ENCODE assay signal across 17 cellular contexts in the genomic region with DNA sequence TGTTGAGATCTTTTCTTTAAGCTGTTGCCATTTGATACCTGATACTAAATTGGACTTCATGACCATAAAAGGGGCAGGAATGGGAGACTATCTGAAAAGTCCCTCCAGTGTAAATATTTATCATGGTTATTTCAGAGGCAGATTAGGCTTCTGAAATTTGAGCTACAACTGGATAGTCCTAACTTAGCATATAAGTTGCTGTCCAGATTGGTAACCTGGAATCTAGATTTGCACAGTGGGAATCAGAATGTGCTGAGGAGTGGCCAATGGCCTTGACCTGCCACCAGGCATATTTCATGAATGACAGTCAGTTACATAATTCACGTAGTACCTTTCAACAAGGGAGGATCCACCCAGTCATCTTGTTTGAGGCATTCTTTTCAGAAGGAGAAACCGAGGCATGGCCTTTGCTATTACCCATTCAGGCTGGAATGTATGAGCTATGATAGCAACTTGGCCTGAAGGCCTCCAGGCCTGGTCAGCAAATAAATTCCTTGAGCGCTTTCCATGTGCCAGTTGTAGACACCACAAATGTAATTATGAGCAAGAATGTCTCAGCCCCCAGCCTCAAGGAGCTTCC.
DNase-seq lines count a peak whose midpoint lies in the region; ATAC-seq, FAIRE-seq and TF ChIP-seq lines count a peak whose summit lies in the region.
"Had no signal": no experiment of that assay in that cellular context is flagged by ENCODE, and none has a peak within 500 bp of the region (broad histone marks: within the 10 kb centered on the region; RNA-seq: fewer than 3 reads in every experiment).

No MANE protein-coding gene starts in this region.

- FAIRE-seq in GM12878 (lab: Jason Lieb, UNC), result no peak
- FAIRE-seq: kidney had no signal

- H3K9me3 Mint-ChIP-seq in nephron, result no peaks in the 10 kb centered on the region
- no peaks in the 10 kb centered on the region for H3K9me3 Mint-ChIP-seq in type B pancreatic cell
- no peaks in the 10 kb centered on the region for H3K9me3 Mint-ChIP-seq in GM23338
- H3K9me3 Mint-ChIP-seq in T-helper 2 cell treated with Interferon-gamma antibody and Interleukin-4, amounts not matched to agents 5 μg/mL and 100 μg/mL, for 36 hours, result no peaks in the 10 kb centered on the region
- H3K9me3 Mint-ChIP-seq: IgD-negative memory B cell; stimulated activated effector memory CD8-positive, alpha-beta T cell treated with anti-CD3 and anti-CD28 coated beads, Interleukin-12 subunit alpha, Interleukin-12 subunit beta, amount 100 ng/mL, for 72 hours had no signal

- no peak overlapping the region for H3K9ac ChIP-seq in mammary epithelial cell (ENCODE audit: insufficient read depth, low read length)
- H3K9ac ChIP-seq in GM12878 (ENCODE audit: control insufficient read depth, insufficient read depth, low read length), result no peak overlapping the region

- H2AFZ ChIP-seq in mammary epithelial cell (ENCODE audit: low read depth, low read length) (no peak overlapping the region), GM12878 (ENCODE audit: control insufficient read depth, low read depth, low read length) (no peak overlapping the region), GM23338 (no peak overlapping the region)

- POLR2A ChIA-PET in GM12878 (lab: Charles Lee), result interaction anchor here (1.5 kb wide), 1 partner anchor 18 kb away, joined by 4 read pairs; no protein-coding TSS in a partner anchor

- no peak overlapping the region for H3K27ac ChIP-seq in mammary epithelial cell (ENCODE audit: insufficient read depth, low read depth, low read length)
- no peak overlapping the region for H3K27ac ChIP-seq in GM12878 (ENCODE audit: control insufficient read depth, insufficient read depth)
- H3K27ac ChIP-seq in GM23338 (ENCODE audit: low read depth), result no peak overlapping the region
- H3K27ac ChIP-seq: heart right ventricle had no signal

- no peak for TF ChIP-seq POLR2A in GM12878 (IDR thresholded peaks at IDR 0.05; ENCODE audit: low read depth, low read length)

- TF ChIP-seq EP300 in GM12878 (IDR thresholded peaks at IDR 0.05; ENCODE audit: borderline replicate concordance in 1 of 2, control insufficient read depth in 1 of 2, low read depth in 2 of 2, low read length in 2 of 2), result no peak

- no peaks in the 10 kb centered on the region for H3K9me2 ChIP-seq in GM23338 (ENCODE audit: insufficient read depth)

- H3K4me3 Mint-ChIP-seq in nephron (peak overlapping the region in 1 of 3 experiments; percentile 0), type B pancreatic cell (no peak overlapping the region), GM23338 (no peak overlapping the region)
- H3K4me3 Mint-ChIP-seq in T-helper 2 cell treated with Interferon-gamma antibody and Interleukin-4, amounts not matched to agents 5 μg/mL and 100 μg/mL, for 36 hours, result no peak overlapping the region
- H3K4me3 Mint-ChIP-seq: IgD-negative memory B cell; stimulated activated effector memory CD8-positive, alpha-beta T cell treated with anti-CD3 and anti-CD28 coated beads, Interleukin-12 subunit alpha, Interleukin-12 subunit beta, amount 100 ng/mL, for 72 hours had no signal

- no peaks in the 10 kb centered on the region for H3K27me3 ChIP-seq in mammary epithelial cell (ENCODE audit: insufficient read depth, low read length)
- no peaks in the 10 kb centered on the region; a peak in 1 of 4 replicates for H3K27me3 ChIP-seq in GM12878 (replicated peaks in 1 of 2; ENCODE audit: control insufficient read depth in 2 of 2, insufficient read depth in 2 of 2, low read length in 1 of 2)
- no peaks in the 10 kb centered on the region for H3K27me3 ChIP-seq in GM23338 (ENCODE audit: insufficient read depth)
- H3K27me3 ChIP-seq: esophagus muscularis mucosa, heart right ventricle had no signal

- ATAC-seq in GM12878 (no peak), GM23338 (no peak)
- ATAC-seq: heart right ventricle; stimulated activated effector memory CD8-positive, alpha-beta T cell treated with anti-CD3 and anti-CD28 coated beads, Interleukin-12 subunit alpha, Interleukin-12 subunit beta, amount 100 ng/mL, for 72 hours had no signal

- H3K4me1 ChIP-seq in mammary epithelial cell (ENCODE audit: insufficient read depth, low read length) (no peaks in the 10 kb centered on the region), GM12878 (ENCODE audit: control insufficient read depth, insufficient read depth, low read length) (no peaks in the 10 kb centered on the region), GM23338 (ENCODE audit: insufficient read depth) (no peaks in the 10 kb centered on the region)

- TF ChIP-seq RAD21 in GM12878 (IDR thresholded peaks at IDR 0.05; ENCODE audit: insufficient read depth, low read depth, low read length), result no peak

- TF ChIP-seq CTCF in mammary epithelial cell (conservative IDR thresholded peaks at IDR 0.05 in 1 of 2, IDR thresholded peaks at IDR 0.05 in 1 of 2; ENCODE audit: extremely low read depth in 1 of 2, insufficient read depth in 1 of 2, low read depth in 1 of 2, low read length in 2 of 2), result no peak
- no peak for TF ChIP-seq CTCF in GM12878 (IDR thresholded peaks at IDR 0.05 in 2 of 3, conservative IDR thresholded peaks at IDR 0.05 in 1 of 3; ENCODE audit: control insufficient read depth in 2 of 3, extremely low read depth in 1 of 3, insufficient read depth in 1 of 3, low read depth in 3 of 3, low read length in 3 of 3)
- no peak for TF ChIP-seq CTCF in nephron (IDR thresholded peaks at IDR 0.05; ENCODE audit: unreplicated experiment in 3 of 3)
- no peak for TF ChIP-seq CTCF in type B pancreatic cell (conservative IDR thresholded peaks at IDR 0.05)
- no peak for TF ChIP-seq CTCF in GM23338 (conservative IDR thresholded peaks at IDR 0.05; ENCODE audit: low read depth in 2 of 2)

- RAD21 ChIA-PET in GM12878 (lab: Charles Lee; ENCODE audit: unreplicated experiment), result no interaction called here

- SMC1A ChIA-PET in GM12878 (lab: Charles Lee; ENCODE audit: uncharacterized antibody, unreplicated experiment), result interaction anchor here (1.5 kb wide), 1 partner anchor 248 kb away, joined by 3 read pairs; no protein-coding TSS in a partner anchor

- WGBS in mammary epithelial cell (ENCODE audit: low coverage, missing lambda C conversion rate), result 76% methylated on average over 3 of the region's 3 CpGs
- WGBS in GM12878 (ENCODE audit: insufficient coverage, insufficient replicate concordance, low lambda C conversion rate, missing lambda C conversion rate), result 43% methylated on average over 3 of the region's 3 CpGs

- H3K4me1 Mint-ChIP-seq in nephron (peaks cover 29% of the 10 kb centered on the region), type B pancreatic cell (ENCODE audit: unreplicated experiment) (peaks cover 40% of the 10 kb centered on the region), GM23338 (peaks cover 6% of the 10 kb centered on the region; the same call in 2 of the 3 replicates)
- no peaks in the 10 kb centered on the region for H3K4me1 Mint-ChIP-seq in T-helper 2 cell treated with Interferon-gamma antibody and Interleukin-4, amounts not matched to agents 5 μg/mL and 100 μg/mL, for 36 hours (ENCODE audit: low read depth)
- H3K4me1 Mint-ChIP-seq: stimulated activated effector memory CD8-positive, alpha-beta T cell treated with anti-CD3 and anti-CD28 coated beads, Interleukin-12 subunit alpha, Interleukin-12 subunit beta, amount 100 ng/mL, for 72 hours had no signal

- H3K36me3 ChIP-seq in mammary epithelial cell (ENCODE audit: insufficient read depth, low read length), result no peaks in the 10 kb centered on the region
- no peaks in the 10 kb centered on the region for H3K36me3 ChIP-seq in GM12878 (ENCODE audit: control insufficient read depth in 2 of 2, insufficient read depth in 2 of 2, low read length in 1 of 2)
- no peaks in the 10 kb centered on the region for H3K36me3 ChIP-seq in GM23338 (ENCODE audit: insufficient read depth)
- H3K36me3 ChIP-seq: esophagus muscularis mucosa had no signal

- intact Hi-C loops in mammary epithelial cell (cut with micrococcal nuclease), result no loop called here
- intact Hi-C loops in GM12878 (cut with micrococcal nuclease; ENCODE audit: unreplicated experiment), result no loop called here

- H3K4me3 ChIP-seq in mammary epithelial cell (replicated peaks in 1 of 3; ENCODE audit: insufficient read depth in 1 of 3, low read depth in 2 of 3, low read length in 3 of 3) (no peak overlapping the region), GM12878 (no peak overlapping the region), GM23338 (no peak overlapping the region)
- H3K4me3 ChIP-seq: esophagus muscularis mucosa, heart right ventricle, smooth muscle cell had no signal

- DNase-seq in T47D (ENCODE audit: low read depth in 1 of 2, low spot score in 1 of 2) (peak; percentile 37 to 49), mammary epithelial cell (no peak), GM12878 (ENCODE audit: low read depth, low spot score) (no peak), type B pancreatic cell (ENCODE audit: extremely low spot score, unreplicated experiment) (no peak), NCI-H128 (lab: John Stamatoyannopoulos, UW; ENCODE audit: unreplicated experiment) (no peak), GM23338 (ENCODE audit: low spot score) (no peak)
- no peak for DNase-seq in T-helper 2 cell treated with Interferon-gamma antibody and Interleukin-4, amounts not matched to agents 5 μg/mL and 100 μg/mL, for 36 hours (ENCODE audit: low spot score)
- DNase-seq: Caco-2, heart right ventricle, kidney, NCI-H1105 treated with DMSO at 0.1 percent for 48 hours, occipital lobe had no signal

- no peaks in the 10 kb centered on the region for H3K79me2 ChIP-seq in mammary epithelial cell (ENCODE audit: insufficient read depth, low read length)
- no peaks in the 10 kb centered on the region for H3K79me2 ChIP-seq in GM12878 (ENCODE audit: control insufficient read depth, insufficient read depth, low read length)
- 0 out of 2 replicates have a peak, but pooled peaks cover 2% of the 10 kb centered on the region for H3K79me2 ChIP-seq in GM23338 (replicated peaks; ENCODE audit: insufficient read depth)

- dilution Hi-C loops in mammary epithelial cell (cut with HindIII; ENCODE audit: low sequenced_read_pairs), result no loop called here

- H3F3A ChIP-seq in GM23338 (replicated peaks; ENCODE audit: low read depth), result no peaks in the 10 kb centered on the region

- no peak overlapping the region for H3K4me2 ChIP-seq in mammary epithelial cell (ENCODE audit: insufficient read depth, low read depth, low read length)
- H3K4me2 ChIP-seq in GM12878 (ENCODE audit: control insufficient read depth, insufficient read depth), result no peak overlapping the region
- no peak overlapping the region for H3K4me2 ChIP-seq in GM23338
- H3K4me2 ChIP-seq: smooth muscle cell had no signal

- BruUV-seq in mammary epithelial cell (replicated peaks; lab: Mats Ljungman, UMichigan) (no TSS peak), GM12878 (replicated peaks; lab: Mats Ljungman, UMichigan) (no TSS peak)

- H4K20me1 ChIP-seq in mammary epithelial cell (ENCODE audit: insufficient read depth, low read length) (no peaks in the 10 kb centered on the region), GM12878 (ENCODE audit: control insufficient read depth, insufficient read depth) (no peaks in the 10 kb centered on the region), GM23338 (replicated peaks; ENCODE audit: insufficient read depth) (no peaks in the 10 kb centered on the region)

- H3K36me3 Mint-ChIP-seq in nephron (ENCODE audit: low read depth), result no peaks in the 10 kb centered on the region
- H3K36me3 Mint-ChIP-seq in type B pancreatic cell, result peaks cover 12% of the 10 kb centered on the region
- peaks cover 11% of the 10 kb centered on the region for H3K36me3 Mint-ChIP-seq in GM23338 (ENCODE audit: low read depth)
- no peaks in the 10 kb centered on the region for H3K36me3 Mint-ChIP-seq in T-helper 2 cell treated with Interferon-gamma antibody and Interleukin-4, amounts not matched to agents 5 μg/mL and 100 μg/mL, for 36 hours (ENCODE audit: low read depth)
- H3K36me3 Mint-ChIP-seq: stimulated activated effector memory CD8-positive, alpha-beta T cell treated with anti-CD3 and anti-CD28 coated beads, Interleukin-12 subunit alpha, Interleukin-12 subunit beta, amount 100 ng/mL, for 72 hours had no signal

- H3K27me3 Mint-ChIP-seq in nephron (ENCODE audit: low read depth) (peaks cover 12% of the 10 kb centered on the region), type B pancreatic cell (no peaks in the 10 kb centered on the region), GM23338 (ENCODE audit: insufficient read depth, low read depth, poor library complexity) (peaks cover 4% of the 10 kb centered on the region)
- no peaks in the 10 kb centered on the region for H3K27me3 Mint-ChIP-seq in T-helper 2 cell treated with Interferon-gamma antibody and Interleukin-4, amounts not matched to agents 5 μg/mL and 100 μg/mL, for 36 hours (ENCODE audit: low read depth)
- H3K27me3 Mint-ChIP-seq: IgD-negative memory B cell had no signal

- H3K9me3 ChIP-seq in mammary epithelial cell (replicated peaks; ENCODE audit: insufficient read depth, low read length), result no peaks in the 10 kb centered on the region
- no peaks in the 10 kb centered on the region for H3K9me3 ChIP-seq in GM12878 (replicated peaks; ENCODE audit: control insufficient read depth, insufficient read depth, low read length)
- H3K9me3 ChIP-seq: Caco-2, esophagus muscularis mucosa, heart right ventricle had no signal

- in situ Hi-C loops in T47D (cut with HindIII; ENCODE audit: low pct_unique_long_range_greater_than_20kb, low sequenced_read_pairs) (no loop called here), mammary epithelial cell (cut with MboI; ENCODE audit: low sequenced_read_pairs in 2 of 2) (no loop called here), GM12878 (cut with MboI) (no loop called here)

- H3K27ac Mint-ChIP-seq in nephron (peak overlapping the region; percentile 49 to 86 (median 82)), type B pancreatic cell (peak overlapping the region; percentile 1), GM23338 (no peak overlapping the region)
- H3K27ac Mint-ChIP-seq in T-helper 2 cell treated with Interferon-gamma antibody and Interleukin-4, amounts not matched to agents 5 μg/mL and 100 μg/mL, for 36 hours, result no peak overlapping the region
- H3K27ac Mint-ChIP-seq: IgD-negative memory B cell; stimulated activated effector memory CD8-positive, alpha-beta T cell treated with anti-CD3 and anti-CD28 coated beads, Interleukin-12 subunit alpha, Interleukin-12 subunit beta, amount 100 ng/mL, for 72 hours had no signal

- CTCF ChIA-PET in mammary epithelial cell (lab: Charles Lee; ENCODE audit: low non-redundant PET), result no interaction called here
- CTCF ChIA-PET in GM12878 (lab: Yijun Ruan, JAX), result interaction anchor here (0.8 kb wide), 1 partner anchor 456 kb away, joined by 3 read pairs; no protein-coding TSS in a partner anchor

Comparison
In these comparisons a context has a peak if more than half of its experiments do, and no peak if none do; other contexts are left out.
1. DNase-seq: peak in T47D (2 of 2); none in mammary epithelial cell (single experiment), GM12878 (single experiment), type B pancreatic cell (single experiment), NCI-H128 (single experiment), GM23338 (single experiment) and T-helper 2 cell treated with Interferon-gamma antibody and Interleukin-4, amounts not matched to agents 5 μg/mL and 100 μg/mL, for 36 hours (single experiment).
2. H3K27ac Mint-ChIP-seq: peak in nephron (3 of 3) and type B pancreatic cell (single experiment); none in GM23338 (single experiment) and T-helper 2 cell treated with Interferon-gamma antibody and Interleukin-4, amounts not matched to agents 5 μg/mL and 100 μg/mL, for 36 hours (single experiment).